14 cellular contexts compared by ENCODE assay signal in the genomic region with DNA sequence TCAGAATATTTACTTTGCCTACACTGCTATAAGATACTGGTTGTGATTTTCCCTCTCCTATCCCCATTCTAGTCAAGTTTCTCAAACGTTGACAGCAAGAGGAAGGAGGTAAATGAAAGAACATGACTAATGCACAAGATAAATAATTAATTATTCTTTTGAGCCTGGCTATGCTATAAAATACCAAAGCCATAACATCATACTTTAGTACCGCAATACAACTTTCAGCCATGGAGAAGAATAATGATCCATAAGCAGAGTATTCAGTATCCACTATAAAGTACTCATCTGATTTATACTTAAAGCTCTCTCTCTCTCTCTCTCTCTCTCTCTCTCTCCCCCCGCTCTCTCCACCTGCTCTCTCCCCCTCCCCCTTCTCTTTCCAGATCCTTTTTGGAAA. TPM values are rescaled to one million over a fixed set of nuclear protein-coding genes. Genes with fewer than 3 reads are reported as not detected.
DNase-seq lines count a peak whose midpoint lies in the region; ATAC-seq and TF ChIP-seq lines count a peak whose summit lies in the region.
"Had no signal": no experiment of that assay in that cellular context is flagged by ENCODE, and none has a peak within 500 bp of the region (broad histone marks: within the 10 kb centered on the region; RNA-seq: fewer than 3 reads in every experiment).

No MANE protein-coding gene starts in this region.

- peak overlapping the region; percentile 26 for H3K4me2 ChIP-seq in fibroblast of lung (ENCODE audit: extremely low read depth, insufficient read depth, low read length)

- H3K36me3 ChIP-seq in SJSA1, result 0 out of 2 replicates have a peak, but pooled peaks cover 10% of the 10 kb centered on the region
- H3K36me3 ChIP-seq in fibroblast of lung (ENCODE audit: control insufficient read depth, insufficient read depth, low read length), result no peaks in the 10 kb centered on the region
- no peaks in the 10 kb centered on the region for H3K36me3 ChIP-seq in right lobe of liver
- H3K36me3 ChIP-seq: right atrium auricular region had no signal

- ATAC-seq in right lobe of liver (no peak), GM21576 (IDR thresholded peaks at IDR 0.05; ENCODE audit: unreplicated experiment) (no peak), GM18511 (IDR thresholded peaks at IDR 0.05; ENCODE audit: unreplicated experiment) (no peak)

- H3K4me1 ChIP-seq in SJSA1 (replicated peaks) (peaks cover 30% of the 10 kb centered on the region), fibroblast of lung (ENCODE audit: control insufficient read depth, extremely low read depth, insufficient read depth, low read length) (peaks cover 10% of the 10 kb centered on the region), right lobe of liver (no peaks in the 10 kb centered on the region)

- no peak for TF ChIP-seq CTCF in fibroblast of lung (conservative IDR thresholded peaks at IDR 0.05 in 1 of 2, IDR thresholded peaks at IDR 0.05 in 1 of 2; ENCODE audit: low read depth in 1 of 2, low read length in 2 of 2)
- no peak for TF ChIP-seq CTCF in retinal pigment epithelial cell (conservative IDR thresholded peaks at IDR 0.05; ENCODE audit: low read depth, low read length)
- no peak for TF ChIP-seq CTCF in right lobe of liver (IDR thresholded peaks at IDR 0.05)

- H4K20me1 ChIP-seq in fibroblast of lung (ENCODE audit: control insufficient read depth, extremely low read depth, insufficient read depth, low read length), result no peaks in the 10 kb centered on the region

- no peak overlapping the region for H2AFZ ChIP-seq in fibroblast of lung (ENCODE audit: low read length)

- DNase-seq in ELR (ENCODE audit: low read depth) (peak; percentile 89), SJSA1 (ENCODE audit: low read depth in 1 of 2, low spot score in 2 of 2) (peak in 1 of 2 experiments; percentile 67), fibroblast of lung (ENCODE audit: low read depth in 2 of 2) (peak; percentile 67 to 86), retinal pigment epithelial cell (ENCODE audit: low read depth) (peak; percentile 15), right lobe of liver (no peak)
- no peak for DNase-seq in stimulated activated CD4-positive, alpha-beta T cell treated with anti-CD3 and anti-CD28 coated beads, Interleukin-15, amount 100 ng/mL, for 24 hours
- DNase-seq: activated CD4-positive, alpha-beta T cell treated with anti-CD3 and anti-CD28 coated beads, Interleukin-2, amount 10 ng/mL, durations not matched to agents 24 days and 14 days; caudate nucleus; NCI-H2081; T-helper 1 cell had no signal

- H3K27ac ChIP-seq in SJSA1, result peak overlapping the region; percentile 50
- H3K27ac ChIP-seq in fibroblast of lung (ENCODE audit: insufficient read depth, low read length), result peak overlapping the region; percentile 34
- H3K27ac ChIP-seq in right lobe of liver, result no peak overlapping the region
- H3K27ac ChIP-seq: esophagus muscularis mucosa, right atrium auricular region had no signal

- intact Hi-C loops in right lobe of liver (cut with DNase I), result no loop called here

- no peaks in the 10 kb centered on the region for H3K9me3 ChIP-seq in SJSA1 (replicated peaks)
- no peaks in the 10 kb centered on the region for H3K9me3 ChIP-seq in fibroblast of lung (ENCODE audit: control insufficient read depth, insufficient read depth, low read depth, low read length)
- H3K9me3 ChIP-seq in right lobe of liver, result no peaks in the 10 kb centered on the region
- H3K9me3 ChIP-seq: esophagus muscularis mucosa, right atrium auricular region had no signal

- 57% methylated on average over 3 of the region's 3 CpGs for WGBS in right lobe of liver (ENCODE audit: insufficient coverage, low coverage, low lambda C conversion rate, missing lambda C conversion rate)

- H3K79me2 ChIP-seq in fibroblast of lung (ENCODE audit: control insufficient read depth, insufficient read depth, low read length), result no peaks in the 10 kb centered on the region

- H3K27me3 ChIP-seq in SJSA1 (replicated peaks) (no peaks in the 10 kb centered on the region), fibroblast of lung (ENCODE audit: control insufficient read depth, insufficient read depth, low read length) (no peaks in the 10 kb centered on the region), right lobe of liver (no peaks in the 10 kb centered on the region)
- H3K27me3 ChIP-seq: esophagus muscularis mucosa, right atrium auricular region had no signal

- TF ChIP-seq POLR2A in right lobe of liver (IDR thresholded peaks at IDR 0.05), result no peak

- H3K9ac ChIP-seq in fibroblast of lung (ENCODE audit: insufficient read depth, low read length), result no peak overlapping the region

- H3K4me3 ChIP-seq in SJSA1 (no peak overlapping the region), fibroblast of lung (replicated peaks in 1 of 4; ENCODE audit: control extremely low read depth in 1 of 4, insufficient read depth in 1 of 4, low read depth in 3 of 4, low read length in 4 of 4) (no peak overlapping the region), retinal pigment epithelial cell (ENCODE audit: low read length) (no peak overlapping the region), right lobe of liver (no peak overlapping the region)
- H3K4me3 ChIP-seq: esophagus muscularis mucosa, right atrium auricular region had no signal

RNA-seq across cellular contexts. Expression of gene TDG, which starts 41.3 kb away (rescaled TPM):
- 67.9 and 72.6 TPM in 2 replicates for total RNA-seq in SJSA1 (2014; rRNA removed; shearing (Covaris generic))
- total RNA-seq in fibroblast of lung (18.8 and 19.3 TPM in 2 replicates), right lobe of liver (10 to 100 TPM in 2 of 6 experiments, 1 to 10 TPM in 4; 4.9 to 14.1 (median 9.5) TPM)
- polyA plus RNA-seq in fibroblast of lung, result 15.3 and 19.4 TPM in 2 replicates
- polyA plus RNA-seq in fibroblast of lung (2012), result 11.9 and 12.6 TPM in 2 replicates
- 1.3 and 4.1 TPM in 2 replicates for polyA minus RNA-seq in fibroblast of lung (ENCODE audit: low replicate concordance)

RNA-seq across cellular contexts. Expression of gene GLT8D2, which starts 43.1 kb away (rescaled TPM):
- 40.1 and 47.6 TPM in 2 replicates for total RNA-seq in SJSA1 (2014; rRNA removed; shearing (Covaris generic))
- 12.6 and 36.3 TPM in 2 replicates for total RNA-seq in fibroblast of lung
- 61.9 and 90.1 TPM in 2 replicates for polyA plus RNA-seq in fibroblast of lung
- polyA plus RNA-seq in fibroblast of lung (2012), result 33.5 and 46.6 TPM in 2 replicates
- polyA minus RNA-seq in fibroblast of lung (ENCODE audit: low replicate concordance), result 10.2 and 11.0 TPM in 2 replicates
- total RNA-seq in right lobe of liver, result 1 to 10 TPM in 2 of 6 experiments, under 1 TPM in 4; 0.44 to 1.2 (median 0.79) TPM
- total RNA-seq: activated CD4-positive, alpha-beta T cell treated with anti-CD3 and anti-CD28 coated beads, Interleukin-2, amount 10 ng/mL, durations not matched to agents 24 days and 14 days had no signal

RNA-seq across cellular contexts. Expression of gene HCFC2, which starts 57.4 kb away (rescaled TPM):
- 27.0 and 29.8 TPM in 2 replicates for total RNA-seq in SJSA1 (2014; rRNA removed; shearing (Covaris generic))
- 28.0 and 36.2 TPM in 2 replicates for total RNA-seq in fibroblast of lung
- polyA plus RNA-seq in fibroblast of lung, result 16.4 and 27.0 TPM in 2 replicates
- 9.2 and 13.8 TPM in 2 replicates for polyA plus RNA-seq in fibroblast of lung (2012)
- 5.7 and 10.7 TPM in 2 replicates for polyA minus RNA-seq in fibroblast of lung (ENCODE audit: low replicate concordance)
- total RNA-seq in right lobe of liver, result 10 to 100 TPM in 3 of 6 experiments, 1 to 10 TPM in 3; 7.3 to 12.7 (median 9.7) TPM

Comparison
In these comparisons a context has a peak if more than half of its experiments do, and no peak if none do; other contexts are left out.
1. DNase-seq: peak in ELR (single experiment), fibroblast of lung (2 of 2) and retinal pigment epithelial cell (single experiment); none in right lobe of liver (0 of 3) and stimulated activated CD4-positive, alpha-beta T cell treated with anti-CD3 and anti-CD28 coated beads, Interleukin-15, amount 100 ng/mL, for 24 hours (single experiment).
2. H3K27ac ChIP-seq: peak in SJSA1 (single experiment) and fibroblast of lung (single experiment); none in right lobe of liver (0 of 3).